Comparison of ENCODE assay signal across 24 cellular contexts in the genomic region with DNA sequence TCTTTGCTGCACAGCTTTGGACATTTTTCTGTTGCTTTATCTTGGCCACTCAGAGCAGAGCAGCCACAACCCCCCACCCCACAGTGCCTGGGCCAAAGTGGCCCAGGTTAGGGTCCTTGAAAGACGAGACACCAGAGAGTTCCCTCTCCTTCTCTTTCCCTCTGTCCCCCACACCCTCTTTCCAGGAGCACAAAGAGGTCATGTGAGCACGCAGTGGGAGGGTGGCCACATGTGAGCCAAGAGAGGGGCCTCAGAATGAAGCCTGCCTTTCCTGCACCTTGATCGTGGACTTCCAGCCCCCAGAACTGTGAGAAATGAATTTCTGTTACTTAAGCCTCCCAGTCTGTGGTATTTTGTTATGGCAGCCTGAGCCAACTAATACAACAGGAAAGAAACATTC. TPM values are rescaled to one million over a fixed set of nuclear protein-coding genes. Genes with fewer than 3 reads are reported as not detected.
DNase-seq lines count a peak whose midpoint lies in the region; ATAC-seq, FAIRE-seq and TF ChIP-seq lines count a peak whose summit lies in the region.
"Had no signal": no experiment of that assay in that cellular context is flagged by ENCODE, and none has a peak within 500 bp of the region (broad histone marks: within the 10 kb centered on the region; RNA-seq: fewer than 3 reads in every experiment).

No MANE protein-coding gene starts in this region.

- no peak overlapping the region for H3K27ac Mint-ChIP-seq in GM23338
- H3K27ac Mint-ChIP-seq: CD4-positive, alpha-beta T cell; IgD-negative memory B cell had no signal

- TF ChIP-seq POLR2A in K562 (conservative IDR thresholded peaks at IDR 0.05) (no peak), HepG2 (IDR thresholded peaks at IDR 0.05; ENCODE audit: insufficient read depth in 1 of 2, low read depth in 2 of 2, low read length in 2 of 2) (no peak), prostate gland (IDR thresholded peaks at IDR 0.05) (no peak)

- BruUV-seq in K562 (replicated peaks; lab: Mats Ljungman, UMichigan) (no TSS peak), HepG2 (replicated peaks; lab: Mats Ljungman, UMichigan) (no TSS peak)

- H3K27ac ChIP-seq in GM23338 (ENCODE audit: low read depth) (no peak overlapping the region), K562 (ENCODE audit: extremely low read depth, low read depth, low read length) (no peak overlapping the region), HepG2 (ENCODE audit: extremely low read length, insufficient read depth, low read length) (no peak overlapping the region), prostate gland (peak overlapping the region; percentile 74 to 79)
- H3K27ac ChIP-seq: 22Rv1, A549, C4-2B, HL-60 had no signal

- POLR2A ChIA-PET in K562 (lab: Yijun Ruan, JAX) (interaction anchor here (0.5 to 1.3 kb wide), 3 partner anchors 9 to 16 kb away, joined by 3 to 4 read pairs (median 3); no protein-coding TSS in a partner anchor), HepG2 (lab: Yijun Ruan, JAX) (no interaction called here)

- TF ChIP-seq RAD21 in K562 (CRISPR knock-in tag; conservative IDR thresholded peaks at IDR 0.05 in 1 of 2, IDR thresholded peaks at IDR 0.05 in 1 of 2) (no peak), HepG2 (CRISPR knock-in tag; IDR thresholded peaks at IDR 0.05) (no peak)

- no peaks in the 10 kb centered on the region for H3K9me2 ChIP-seq in GM23338 (ENCODE audit: insufficient read depth)

- no peaks in the 10 kb centered on the region for H3K36me3 Mint-ChIP-seq in GM23338 (ENCODE audit: low read depth)

- H4K20me1 ChIP-seq in GM23338 (replicated peaks; ENCODE audit: insufficient read depth) = no peaks in the 10 kb centered on the region
- no peaks in the 10 kb centered on the region for H4K20me1 ChIP-seq in K562 (replicated peaks; ENCODE audit: control insufficient read depth, insufficient read depth, low read length)
- no peaks in the 10 kb centered on the region for H4K20me1 ChIP-seq in HepG2 (ENCODE audit: insufficient read depth, low read length)

- no peaks in the 10 kb centered on the region for H3K27me3 Mint-ChIP-seq in GM23338 (ENCODE audit: insufficient read depth, low read depth, poor library complexity)
- H3K27me3 Mint-ChIP-seq: CD4-positive, alpha-beta T cell; IgD-negative memory B cell had no signal

- WGBS in K562 (ENCODE audit: insufficient coverage, low coverage, missing lambda C conversion rate) = 25% methylated on average over 3 of the region's 3 CpGs
- WGBS in HepG2 (ENCODE audit: low lambda C conversion rate) = 51% methylated on average over 3 of the region's 3 CpGs
- WGBS in prostate gland = 54% methylated on average over 3 of the region's 3 CpGs

- FAIRE-seq in K562 (lab: Jason Lieb, UNC) = no peak
- no peak for FAIRE-seq in HepG2 (lab: Jason Lieb, UNC)
- FAIRE-seq: A549, D721Med, G401.6, GM12892, GM18507, H54 had no signal

- H2AFZ ChIP-seq in GM23338 (peak overlapping the region; percentile 78), K562 (ENCODE audit: low read depth, low read length) (peak overlapping the region; percentile 62), HepG2 (ENCODE audit: low read length) (no peak overlapping the region)

- H3K4me3 Mint-ChIP-seq in GM23338 = no peak overlapping the region
- H3K4me3 Mint-ChIP-seq: CD4-positive, alpha-beta T cell; IgD-negative memory B cell had no signal

- no peaks in the 10 kb centered on the region for H3K9me1 ChIP-seq in K562 (ENCODE audit: control insufficient read depth, insufficient read depth, low read length)

- H3K9ac ChIP-seq in K562 (ENCODE audit: insufficient read depth in 1 of 2, low read depth in 2 of 2, low read length in 2 of 2) = no peak overlapping the region
- no peak overlapping the region for H3K9ac ChIP-seq in HepG2 (ENCODE audit: insufficient read depth, low read depth, low read length)

- 0 out of 2 replicates have a peak, but pooled peaks cover 2% of the 10 kb centered on the region for H3K9me3 ChIP-seq in K562 (replicated peaks; ENCODE audit: control insufficient read depth, insufficient read depth, low read depth, low read length)
- H3K9me3 ChIP-seq in HepG2 (ENCODE audit: low read length) = no peaks in the 10 kb centered on the region
- H3K9me3 ChIP-seq in prostate gland = no peaks in the 10 kb centered on the region
- H3K9me3 ChIP-seq: A549 had no signal

- H3K36me3 ChIP-seq in GM23338 (ENCODE audit: insufficient read depth) = no peaks in the 10 kb centered on the region
- no peaks in the 10 kb centered on the region for H3K36me3 ChIP-seq in K562 (ENCODE audit: control insufficient read depth, insufficient read depth, low read length)
- H3K36me3 ChIP-seq in HepG2 (replicated peaks in 1 of 2; ENCODE audit: control insufficient read depth in 1 of 2, insufficient read depth in 2 of 2, low read length in 2 of 2) = no peaks in the 10 kb centered on the region
- no peaks in the 10 kb centered on the region for H3K36me3 ChIP-seq in prostate gland

- H3K4me2 ChIP-seq in GM23338 (no peak overlapping the region), K562 (ENCODE audit: insufficient read depth, low read length) (no peak overlapping the region), HepG2 (ENCODE audit: low read depth, low read length) (no peak overlapping the region; the same call in 1 of the 2 replicates)
- H3K4me2 ChIP-seq: A549 had no signal

- peaks cover 5% of the 10 kb centered on the region; the same call in 1 of the 3 replicates for H3K4me1 Mint-ChIP-seq in GM23338
- H3K4me1 Mint-ChIP-seq: IgD-negative memory B cell had no signal

- no peaks in the 10 kb centered on the region for H3K9me3 Mint-ChIP-seq in GM23338

- in situ Hi-C loops in K562 (cut with MboI) (no loop called here), HepG2 (cut with HindIII; ENCODE audit: extremely low pct_ligation_motif_present, low pct_unique_long_range_greater_than_20kb) (no loop called here)

- no peak overlapping the region for H3K4me3 ChIP-seq in GM23338
- no peak overlapping the region for H3K4me3 ChIP-seq in K562
- H3K4me3 ChIP-seq in HepG2 (replicated peaks in 1 of 3; ENCODE audit: insufficient read depth in 1 of 3, low read depth in 2 of 3, low read length in 3 of 3) = no peak overlapping the region
- H3K4me3 ChIP-seq in prostate gland = peak overlapping the region; percentile 4 to 17
- H3K4me3 ChIP-seq: A549 had no signal

- H3K27me3 ChIP-seq in GM23338 (ENCODE audit: insufficient read depth) = no peaks in the 10 kb centered on the region
- no peaks in the 10 kb centered on the region; a peak in 1 of 5 replicates for H3K27me3 ChIP-seq in K562 (ENCODE audit: control insufficient read depth in 2 of 2, insufficient read depth in 2 of 2, low read length in 2 of 2)
- no peaks in the 10 kb centered on the region for H3K27me3 ChIP-seq in HepG2 (ENCODE audit: control insufficient read depth in 1 of 2, insufficient read depth in 2 of 2, low read length in 2 of 2)
- H3K27me3 ChIP-seq in prostate gland (replicated peaks; ENCODE audit: insufficient read depth) = no peaks in the 10 kb centered on the region

- ATAC-seq in GM23338 = no peak; the same call in 2 of the 3 replicates
- peak; percentile 57 for ATAC-seq in K562
- no peak for ATAC-seq in HepG2
- ATAC-seq in GM21528 (IDR thresholded peaks at IDR 0.05; ENCODE audit: low FRiP score, unreplicated experiment) = no peak
- no peak for ATAC-seq in Right ventricle myocardium inferior
- ATAC-seq: A549 had no signal

- no peaks in the 10 kb centered on the region for H3K79me2 ChIP-seq in GM23338 (replicated peaks; ENCODE audit: insufficient read depth)
- H3K79me2 ChIP-seq in K562 (ENCODE audit: control insufficient read depth, insufficient read depth, low read length) = no peaks in the 10 kb centered on the region
- no peaks in the 10 kb centered on the region for H3K79me2 ChIP-seq in HepG2 (ENCODE audit: insufficient read depth, low read length)

- TF ChIP-seq CTCF in GM23338 (conservative IDR thresholded peaks at IDR 0.05; ENCODE audit: low read depth in 2 of 2) = no peak
- no peak for TF ChIP-seq CTCF in K562 (IDR thresholded peaks at IDR 0.05 in 2 of 3, conservative IDR thresholded peaks at IDR 0.05 in 1 of 3; ENCODE audit: insufficient read depth in 2 of 3, low read depth in 1 of 3, low read length in 3 of 3)
- TF ChIP-seq CTCF in HepG2 (CRISPR knock-in tag; IDR thresholded peaks at IDR 0.05) = no peak
- TF ChIP-seq CTCF in prostate gland (IDR thresholded peaks at IDR 0.05) = no peak

- H3K4me1 ChIP-seq in GM23338 (ENCODE audit: insufficient read depth) = no peaks in the 10 kb centered on the region
- no peaks in the 10 kb centered on the region; a peak in 2 of 5 replicates for H3K4me1 ChIP-seq in K562 (replicated peaks in 1 of 2; ENCODE audit: control insufficient read depth in 2 of 2, insufficient read depth in 2 of 2, low read length in 2 of 2)
- H3K4me1 ChIP-seq in HepG2 (ENCODE audit: insufficient read depth, low read length) = peaks cover 61% of the 10 kb centered on the region
- H3K4me1 ChIP-seq in prostate gland (replicated peaks) = peaks cover 3% of the 10 kb centered on the region
- H3K4me1 ChIP-seq: A549 had no signal

- DNase-seq in GM23338 (ENCODE audit: low spot score) (no peak), K562 (ENCODE audit: extremely low read depth in 1 of 4, low spot score in 3 of 4) (no peak), HepG2 (ENCODE audit: low spot score) (no peak), prostate gland (ENCODE audit: low spot score) (no peak), Right ventricle myocardium inferior (ENCODE audit: missing footprints) (no peak), hepatic stellate cell (ENCODE audit: low spot score) (no peak)
- DNase-seq: AML-193; Caco-2; CD4-positive, alpha-beta T cell; HCEC 1CT; KG1 had no signal

- CTCF ChIA-PET in K562 (lab: Yijun Ruan, JAX; ENCODE audit: low intra/inter-chr PET ratio) (no interaction called here), HepG2 (lab: Yijun Ruan, JAX; ENCODE audit: low intra/inter-chr PET ratio, low total read pairs) (no interaction called here)

- TF ChIP-seq EP300 in K562 (IDR thresholded peaks at IDR 0.05; ENCODE audit: low read length) (no peak), HepG2 (IDR thresholded peaks at IDR 0.05; ENCODE audit: low read depth in 2 of 2, low read length in 2 of 2) (no peak), HepG2 (CRISPR knock-in tag; IDR thresholded peaks at IDR 0.05; ENCODE audit: borderline replicate concordance) (no peak)

- no peaks in the 10 kb centered on the region for H3F3A ChIP-seq in GM23338 (replicated peaks; ENCODE audit: low read depth)

- intact Hi-C loops in K562 (cut with micrococcal nuclease) (no loop called here), HepG2 (cut with micrococcal nuclease; ENCODE audit: unreplicated experiment) (no loop called here), prostate gland (cut with DNase I) (no loop called here), Right ventricle myocardium inferior (cut with DNase I) (no loop called here)

RNA-seq across cellular contexts. Expression of gene MSMB, which starts 14.6 kb away (rescaled TPM):
- total RNA-seq in GM23338 (2014; rRNA removed; shearing (Covaris generic)) = not detected in 2 replicates
- not detected in 2 replicates for polyA plus RNA-seq in GM23338 (2016; fragmentation: Nextera tagmentation; extraction: Ambion mirVana)
- total RNA-seq in K562 (2011; cell fraction: chromatin; rRNA removed; ENCODE audit: low replicate concordance) = not detected in 2 replicates
- total RNA-seq in K562 (2011; cell fraction: nucleolus; rRNA removed) = not detected in 2 replicates
- not detected in 2 replicates for total RNA-seq in K562 (2011; cell fraction: nucleoplasm; rRNA removed)
- not detected in 2 replicates for total RNA-seq in K562 (2014; rRNA removed)
- total RNA-seq in K562 (2014; rRNA removed; fragmentation: Illumina TruSeq; extraction: Trizol) = not detected in 2 replicates
- total RNA-seq in K562 (2015; rRNA removed; fragmentation: Illumina TruSeq; extraction: Trizol) = not detected in 2 replicates
- not detected in 2 replicates for total RNA-seq in K562 (2021)
- not detected in 2 replicates for polyA plus RNA-seq in K562 (2011; rRNA removed)
- not detected in 2 replicates for polyA plus RNA-seq in K562 (2011; cell fraction: cytosol; rRNA removed)
- not detected in 2 replicates for polyA plus RNA-seq in K562 (2011; cell fraction: nucleus; rRNA removed)
- 0.21 and 0.53 TPM in 2 replicates for polyA plus RNA-seq in K562 (2012)
- polyA plus RNA-seq in K562 (2014; fragmentation: Illumina TruSeq; extraction: Trizol) = not detected in 2 replicates
- under 1 TPM in 1 of 2 experiments, not detected in 1; 0.21 TPM for polyA plus RNA-seq in K562 (2014; fragmentation: Nextera tagmentation; extraction: Ambion mirVana)
- polyA plus RNA-seq in K562 (2014; rRNA removed) = 0.60 TPM in 1 of 2 replicates, not detected in the other
- not detected in 2 replicates for polyA minus RNA-seq in K562 (2011; rRNA and poly(A)+ RNA removed)
- not detected in 2 replicates for polyA minus RNA-seq in K562 (2011; cell fraction: cytosol; rRNA and poly(A)+ RNA removed)
- not detected in 2 replicates for polyA minus RNA-seq in K562 (2011; cell fraction: nucleus; rRNA and poly(A)+ RNA removed)
- not detected in 2 replicates for total RNA-seq in HepG2 (2016; rRNA removed; fragmentation: Illumina TruSeq; extraction: Trizol)
- total RNA-seq in HepG2 (2016; cell fraction: cytosol; rRNA removed; fragmentation: Illumina TruSeq; extraction: Trizol; ENCODE audit: low read depth) = not detected in 2 replicates
- not detected in 2 replicates for total RNA-seq in HepG2 (2016; cell fraction: insoluble cytoplasmic fraction; rRNA removed; fragmentation: Illumina TruSeq; extraction: Trizol)
- total RNA-seq in HepG2 (2016; cell fraction: membrane; rRNA removed; fragmentation: Illumina TruSeq; extraction: Trizol) = not detected in 2 replicates
- not detected in 2 replicates for total RNA-seq in HepG2 (2016; cell fraction: nucleus; rRNA removed; fragmentation: Illumina TruSeq; extraction: Trizol)
- 0.84 and 1.3 TPM in 2 replicates for polyA plus RNA-seq in HepG2 (2011; rRNA removed)
- not detected in 2 replicates for polyA plus RNA-seq in HepG2 (2011; cell fraction: cytosol; rRNA removed)
- not detected in 2 replicates for polyA plus RNA-seq in HepG2 (2011; cell fraction: nucleus; rRNA removed)
- polyA plus RNA-seq in HepG2 (2012) = 4.1 and 8.1 TPM in 2 replicates
- not detected in 2 replicates for polyA plus RNA-seq in HepG2 (2016; cell fraction: cytosol; fragmentation: Illumina TruSeq; extraction: Trizol; ENCODE audit: low read depth)
- polyA plus RNA-seq in HepG2 (2016; cell fraction: insoluble cytoplasmic fraction; fragmentation: Illumina TruSeq; extraction: Trizol; ENCODE audit: low read depth) = not detected in 2 replicates
- not detected in 2 replicates for polyA plus RNA-seq in HepG2 (2016; cell fraction: membrane; fragmentation: Illumina TruSeq; extraction: Trizol; ENCODE audit: low read depth)
- polyA plus RNA-seq in HepG2 (2016; cell fraction: nucleus; fragmentation: Illumina TruSeq; extraction: Trizol; ENCODE audit: insufficient read depth, low read depth) = not detected in 2 replicates
- polyA minus RNA-seq in HepG2 (2011; rRNA and poly(A)+ RNA removed; ENCODE audit: low replicate concordance) = not detected in 2 replicates
- not detected in 2 replicates for polyA minus RNA-seq in HepG2 (2011; cell fraction: cytosol; rRNA and poly(A)+ RNA removed)
- not detected in 2 replicates for polyA minus RNA-seq in HepG2 (2011; cell fraction: nucleus; rRNA and poly(A)+ RNA removed)
- 1,000 to 10,000 TPM; 1,381 to 2,749 TPM for total RNA-seq in prostate gland
- total RNA-seq in Right ventricle myocardium inferior = not detected
- total RNA-seq: CD4-positive, alpha-beta T cell; HT1080 had no signal
- polyA plus RNA-seq: BJ, IgD-negative memory B cell had no signal

RNA-seq across cellular contexts. Expression of gene NCOA4, which starts 30.3 kb away (rescaled TPM):
- total RNA-seq in GM23338 (2014; rRNA removed; shearing (Covaris generic)) = 76.9 and 79.8 TPM in 2 replicates
- polyA plus RNA-seq in GM23338 (2016; fragmentation: Nextera tagmentation; extraction: Ambion mirVana) = 24.0 and 24.9 TPM in 2 replicates
- total RNA-seq in K562 (2011; cell fraction: chromatin; rRNA removed; ENCODE audit: low replicate concordance) = 56.1 and 85.1 TPM in 2 replicates
- total RNA-seq in K562 (2011; cell fraction: nucleolus; rRNA removed) = 49.9 and 53.6 TPM in 2 replicates
- 62.1 and 74.5 TPM in 2 replicates for total RNA-seq in K562 (2011; cell fraction: nucleoplasm; rRNA removed)
- total RNA-seq in K562 (2014; rRNA removed) = 136 and 144 TPM in 2 replicates
- 200 and 222 TPM in 2 replicates for total RNA-seq in K562 (2014; rRNA removed; fragmentation: Illumina TruSeq; extraction: Trizol)
- total RNA-seq in K562 (2015; rRNA removed; fragmentation: Illumina TruSeq; extraction: Trizol) = 169 and 182 TPM in 2 replicates
- total RNA-seq in K562 (2021) = 136 TPM in 2 replicates
- polyA plus RNA-seq in K562 (2011; rRNA removed) = 237 and 283 TPM in 2 replicates
- polyA plus RNA-seq in K562 (2011; cell fraction: cytosol; rRNA removed) = 98.1 and 135 TPM in 2 replicates
- polyA plus RNA-seq in K562 (2011; cell fraction: nucleus; rRNA removed) = 64.2 and 91.5 TPM in 2 replicates
- polyA plus RNA-seq in K562 (2012) = 122 and 153 TPM in 2 replicates
- 146 and 181 TPM in 2 replicates for polyA plus RNA-seq in K562 (2014; fragmentation: Illumina TruSeq; extraction: Trizol)
- polyA plus RNA-seq in K562 (2014; fragmentation: Nextera tagmentation; extraction: Ambion mirVana) = 100 to 1,000 TPM; 126 to 196 TPM
- polyA plus RNA-seq in K562 (2014; rRNA removed) = 89.8 and 108 TPM in 2 replicates
- polyA minus RNA-seq in K562 (2011; rRNA and poly(A)+ RNA removed) = 332 and 338 TPM in 2 replicates
- 120 and 132 TPM in 2 replicates for polyA minus RNA-seq in K562 (2011; cell fraction: cytosol; rRNA and poly(A)+ RNA removed)
- polyA minus RNA-seq in K562 (2011; cell fraction: nucleus; rRNA and poly(A)+ RNA removed) = 29.6 and 65.0 TPM in 2 replicates
- 306 and 519 TPM in 2 replicates for total RNA-seq in HepG2 (2016; rRNA removed; fragmentation: Illumina TruSeq; extraction: Trizol)
- 41.5 and 47.9 TPM in 2 replicates for total RNA-seq in HepG2 (2016; cell fraction: cytosol; rRNA removed; fragmentation: Illumina TruSeq; extraction: Trizol; ENCODE audit: low read depth)
- 301 and 511 TPM in 2 replicates for total RNA-seq in HepG2 (2016; cell fraction: insoluble cytoplasmic fraction; rRNA removed; fragmentation: Illumina TruSeq; extraction: Trizol)
- total RNA-seq in HepG2 (2016; cell fraction: membrane; rRNA removed; fragmentation: Illumina TruSeq; extraction: Trizol) = 139 and 156 TPM in 2 replicates
- total RNA-seq in HepG2 (2016; cell fraction: nucleus; rRNA removed; fragmentation: Illumina TruSeq; extraction: Trizol) = 164 and 168 TPM in 2 replicates
- 324 and 400 TPM in 2 replicates for polyA plus RNA-seq in HepG2 (2011; rRNA removed)
- 198 and 289 TPM in 2 replicates for polyA plus RNA-seq in HepG2 (2011; cell fraction: cytosol; rRNA removed)
- polyA plus RNA-seq in HepG2 (2011; cell fraction: nucleus; rRNA removed) = 115 and 150 TPM in 2 replicates
- polyA plus RNA-seq in HepG2 (2012) = 250 and 343 TPM in 2 replicates
- polyA plus RNA-seq in HepG2 (2016; cell fraction: cytosol; fragmentation: Illumina TruSeq; extraction: Trizol; ENCODE audit: low read depth) = 15.2 and 17.3 TPM in 2 replicates
- polyA plus RNA-seq in HepG2 (2016; cell fraction: insoluble cytoplasmic fraction; fragmentation: Illumina TruSeq; extraction: Trizol; ENCODE audit: low read depth) = 352 and 368 TPM in 2 replicates
- polyA plus RNA-seq in HepG2 (2016; cell fraction: membrane; fragmentation: Illumina TruSeq; extraction: Trizol; ENCODE audit: low read depth) = 48.5 and 57.6 TPM in 2 replicates
- polyA plus RNA-seq in HepG2 (2016; cell fraction: nucleus; fragmentation: Illumina TruSeq; extraction: Trizol; ENCODE audit: insufficient read depth, low read depth) = 161 and 162 TPM in 2 replicates
- polyA minus RNA-seq in HepG2 (2011; rRNA and poly(A)+ RNA removed; ENCODE audit: low replicate concordance) = 203 and 487 TPM in 2 replicates
- polyA minus RNA-seq in HepG2 (2011; cell fraction: cytosol; rRNA and poly(A)+ RNA removed) = 356 and 419 TPM in 2 replicates
- 163 and 303 TPM in 2 replicates for polyA minus RNA-seq in HepG2 (2011; cell fraction: nucleus; rRNA and poly(A)+ RNA removed)
- 100 to 1,000 TPM; 131 to 434 TPM for total RNA-seq in prostate gland
- total RNA-seq in Right ventricle myocardium inferior = 284 TPM

Comparison
In these comparisons a context has a peak if more than half of its experiments do, and no peak if none do; other contexts are left out.
1. H3K27ac ChIP-seq: peak in prostate gland (2 of 2); none in GM23338 (single experiment), K562 (single experiment) and HepG2 (single experiment).
2. H3K4me3 ChIP-seq: peak in prostate gland (2 of 2); none in GM23338 (single experiment), K562 (single experiment) and HepG2 (0 of 3).
3. RNA of gene MSMB, which starts 14.6 kb away (total RNA-seq): 1,381 to 2,749 TPM in prostate gland; not detected in K562, not detected in GM23338, not detected in HepG2 and not detected in Right ventricle myocardium inferior (single experiment); every median in the first group is over 100 times any median in the second.